In genomic region chr20:34683667-34684066, GRCh38 we compare ENCODE assay signal across 28 cellular contexts.
"Had no signal": no experiment of that assay in that cellular context is flagged by ENCODE, and none has a peak within 500 bp of the region (broad histone marks: within the 10 kb centered on the region; RNA-seq: fewer than 3 reads in every experiment).

No MANE protein-coding gene starts in this region.

- H3K27ac ChIP-seq: stomach, suprapubic skin, testis, thoracic aorta, thyroid gland, tibial artery, tibial nerve, transverse colon, upper lobe of left lung, upper lobe of right lung, uterus, vagina had no signal

- FAIRE-seq: urothelium cell line had no signal

- H3K36me3 ChIP-seq: stomach, suprapubic skin, thoracic aorta, thyroid gland, tibial artery, tibial nerve, transverse colon, upper lobe of left lung, upper lobe of right lung, uterus, vagina had no signal

- ATAC-seq: stimulated activated effector memory CD8-positive, alpha-beta T cell treated with anti-CD3 and anti-CD28 coated beads, Interleukin-12 subunit alpha, Interleukin-12 subunit beta, amount 100 ng/mL, for 72 hours; stimulated activated memory B cell treated with anti-CD40 and anti-IgM and Interleukin-4, amounts not matched to agents 10 μg/mL and 1 μg/mL and 100 μg/mL, for 72 hours; stimulated activated naive B cell treated with anti-CD40 and anti-IgM and Interleukin-4, amounts not matched to agents 10 μg/mL and 1 μg/mL and 100 μg/mL, for 72 hours; stimulated activated naive CD8-positive, alpha-beta T cell treated with anti-CD3 and anti-CD28 coated beads, Interleukin-15, amount 100 ng/mL, for 72 hours; stimulated activated naive CD8-positive, alpha-beta T cell treated with anti-CD3 and anti-CD28 coated beads, Interleukin-15, Interleukin-2, amounts not matched to agents 100 U/mL and 50 U/mL, for 24 hours; upper lobe of right lung had no signal

- DNase-seq: stimulated activated CD4-positive, alpha-beta T cell treated with anti-CD3 and anti-CD28 coated beads, Interleukin-2, amount 100 ng/mL, for 48 hours; stimulated activated CD4-positive, alpha-beta T cell treated with anti-CD3 and anti-CD28 coated beads, Interleukin-4, amount 100 ng/mL, for 1 hour; stimulated activated CD4-positive, alpha-beta T cell treated with anti-CD3 and anti-CD28 coated beads, Interleukin-4, amount 100 ng/mL, for 24 hours; stimulated activated CD4-positive, alpha-beta T cell treated with anti-CD3 and anti-CD28 coated beads, Interleukin-4, amount 100 ng/mL, for 4 hours; stimulated activated CD8-positive, alpha-beta memory T cell treated with anti-CD3 and anti-CD28 coated beads, Interleukin-4, amount 100 ng/mL, for 48 hours; stimulated activated naive B cell treated with anti-CD40 and anti-IgM and Interleukin-4, amounts not matched to agents 10 μg/mL and 1 μg/mL and 100 μg/mL, for 72 hours; stimulated activated naive CD4-positive, alpha-beta T cell; stimulated activated naive CD4-positive, alpha-beta T cell treated with Interleukin-2 at 50 U/mL for 16 hours; stimulated activated naive CD8-positive, alpha-beta T cell treated with anti-CD3 and anti-CD28 coated beads, Interleukin-15, amount 100 ng/mL, for 72 hours; stimulated activated naive CD8-positive, alpha-beta T cell treated with anti-CD3 and anti-CD28 coated beads, Interleukin-15, Interleukin-2, amounts not matched to agents 100 U/mL and 50 U/mL, for 24 hours; stomach; substantia nigra; testis; thyroid gland; transverse colon; trophoblast cell; upper lobe of left lung; upper lobe of right lung; uterus had no signal

- H3K4me1 ChIP-seq: stomach, suprapubic skin, testis, thyroid gland, tibial artery, tibial nerve, upper lobe of right lung, uterus, vagina had no signal

- H3K27me3 Mint-ChIP-seq: stimulated activated memory B cell treated with anti-CD40 and anti-IgM and Interleukin-4, amounts not matched to agents 10 μg/mL and 1 μg/mL and 100 μg/mL, for 72 hours; stimulated activated naive B cell treated with anti-CD40 and anti-IgM and Interleukin-4, amounts not matched to agents 10 μg/mL and 1 μg/mL and 100 μg/mL, for 72 hours; stimulated activated naive CD8-positive, alpha-beta T cell treated with anti-CD3 and anti-CD28 coated beads, Interleukin-15, amount 100 ng/mL, for 72 hours; stimulated activated naive CD8-positive, alpha-beta T cell treated with anti-CD3 and anti-CD28 coated beads, Interleukin-15, Interleukin-2, amounts not matched to agents 100 ng/mL and 50 ng/mL, for 24 hours had no signal

- H3K4me1 Mint-ChIP-seq: stimulated activated naive B cell treated with anti-CD40 and anti-IgM and Interleukin-4, amounts not matched to agents 10 μg/mL and 1 μg/mL and 100 μg/mL, for 72 hours had no signal

- H3K4me3 Mint-ChIP-seq: stimulated activated effector memory CD8-positive, alpha-beta T cell treated with anti-CD3 and anti-CD28 coated beads, Interleukin-12 subunit alpha, Interleukin-12 subunit beta, amount 100 ng/mL, for 72 hours; stimulated activated memory B cell treated with anti-CD40 and anti-IgM and Interleukin-4, amounts not matched to agents 10 μg/mL and 1 μg/mL and 100 μg/mL, for 72 hours; stimulated activated naive B cell treated with anti-CD40 and anti-IgM and Interleukin-4, amounts not matched to agents 10 μg/mL and 1 μg/mL and 100 μg/mL, for 72 hours; stimulated activated naive CD8-positive, alpha-beta T cell treated with anti-CD3 and anti-CD28 coated beads, Interleukin-15, amount 100 ng/mL, for 72 hours; stimulated activated naive CD8-positive, alpha-beta T cell treated with anti-CD3 and anti-CD28 coated beads, Interleukin-15, Interleukin-2, amounts not matched to agents 100 ng/mL and 50 ng/mL, for 24 hours had no signal

- H3K9me3 Mint-ChIP-seq: stimulated activated effector memory CD8-positive, alpha-beta T cell treated with anti-CD3 and anti-CD28 coated beads, Interleukin-12 subunit alpha, Interleukin-12 subunit beta, amount 100 ng/mL, for 72 hours; stimulated activated memory B cell treated with anti-CD40 and anti-IgM and Interleukin-4, amounts not matched to agents 10 μg/mL and 1 μg/mL and 100 μg/mL, for 72 hours; stimulated activated naive B cell treated with anti-CD40 and anti-IgM and Interleukin-4, amounts not matched to agents 10 μg/mL and 1 μg/mL and 100 μg/mL, for 72 hours; stimulated activated naive CD8-positive, alpha-beta T cell treated with anti-CD3 and anti-CD28 coated beads, Interleukin-15, amount 100 ng/mL, for 72 hours; stimulated activated naive CD8-positive, alpha-beta T cell treated with anti-CD3 and anti-CD28 coated beads, Interleukin-15, Interleukin-2, amounts not matched to agents 100 ng/mL and 50 ng/mL, for 24 hours had no signal

- H3K4me3 ChIP-seq: stomach, suprapubic skin, testis, thoracic aorta, thyroid gland, tibial artery, tibial nerve, transverse colon, upper lobe of left lung, upper lobe of right lung, uterus, vagina had no signal

- H3K27me3 ChIP-seq: stomach, suprapubic skin, testis, thyroid gland, tibial artery, tibial nerve, transverse colon, upper lobe of left lung, upper lobe of right lung, uterus, vagina had no signal

- H3K9me3 ChIP-seq: stomach, suprapubic skin, testis, thoracic aorta, thyroid gland, tibial artery, tibial nerve, transverse colon, upper lobe of left lung, upper lobe of right lung, uterus, vagina had no signal

- H3K27ac Mint-ChIP-seq: stimulated activated effector memory CD8-positive, alpha-beta T cell treated with anti-CD3 and anti-CD28 coated beads, Interleukin-12 subunit alpha, Interleukin-12 subunit beta, amount 100 ng/mL, for 72 hours; stimulated activated memory B cell treated with anti-CD40 and anti-IgM and Interleukin-4, amounts not matched to agents 10 μg/mL and 1 μg/mL and 100 μg/mL, for 72 hours; stimulated activated naive B cell treated with anti-CD40 and anti-IgM and Interleukin-4, amounts not matched to agents 10 μg/mL and 1 μg/mL and 100 μg/mL, for 72 hours; stimulated activated naive CD8-positive, alpha-beta T cell treated with anti-CD3 and anti-CD28 coated beads, Interleukin-15, Interleukin-2, amounts not matched to agents 100 ng/mL and 50 ng/mL, for 24 hours had no signal

- H3K36me3 Mint-ChIP-seq: stimulated activated effector memory CD8-positive, alpha-beta T cell treated with anti-CD3 and anti-CD28 coated beads, Interleukin-12 subunit alpha, Interleukin-12 subunit beta, amount 100 ng/mL, for 72 hours; stimulated activated naive B cell treated with anti-CD40 and anti-IgM and Interleukin-4, amounts not matched to agents 10 μg/mL and 1 μg/mL and 100 μg/mL, for 72 hours had no signal
